ENCODE assay signal across 8 cellular contexts in the genomic region with DNA sequence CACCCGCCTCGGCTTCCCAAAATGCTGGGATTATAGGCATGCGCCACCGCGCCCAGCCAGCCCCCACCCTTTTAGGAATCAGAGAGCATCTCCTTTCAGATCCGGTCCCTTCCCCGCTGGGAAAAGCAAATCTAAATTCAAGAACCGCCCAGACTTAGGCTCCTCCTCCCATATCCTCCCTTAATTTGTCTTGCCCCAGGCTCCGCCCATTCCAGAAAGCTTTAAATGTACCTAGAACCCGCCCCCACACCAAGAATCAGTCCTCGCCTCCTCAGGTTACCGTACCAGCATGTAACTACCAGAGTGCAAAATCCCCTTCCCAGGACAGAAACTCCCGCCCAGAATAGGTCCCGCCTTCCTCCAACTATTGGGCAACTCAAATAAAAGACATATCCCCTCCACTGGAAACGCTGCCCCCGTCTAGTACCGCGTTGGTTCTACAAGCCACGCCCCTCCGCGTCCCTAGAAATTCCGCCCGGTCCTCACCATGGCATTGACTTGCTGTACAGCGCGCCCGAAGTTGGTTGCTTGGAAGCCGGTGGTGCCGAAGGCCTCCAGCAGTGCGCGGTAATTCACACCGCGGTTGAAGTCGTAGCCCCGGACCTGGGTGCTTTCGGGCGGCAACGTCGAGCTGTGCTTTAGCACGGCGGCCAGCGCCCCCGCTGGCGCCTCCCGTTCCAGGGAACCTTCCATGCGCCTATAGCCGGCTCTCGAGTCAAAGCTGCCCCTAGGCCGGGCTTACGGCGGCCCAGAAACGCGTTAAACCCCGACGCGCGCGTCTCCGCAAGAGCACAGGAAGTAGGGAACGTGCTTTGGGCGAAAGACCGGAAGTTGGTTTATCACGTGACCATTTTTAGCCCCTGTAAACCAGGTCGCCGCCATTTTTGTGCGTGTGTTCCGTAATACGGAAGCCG. TPM values are rescaled to one million over a fixed set of nuclear protein-coding genes. Genes with fewer than 3 reads are reported as not detected.
DNase-seq lines count a peak whose midpoint lies in the region; ATAC-seq and TF ChIP-seq lines count a peak whose summit lies in the region.

A gene (minus strand): TSS at position 807 of the 914 bp plus-strand sequence. CDS start 114 bp downstream, at position 693.

- H3K36me3 ChIP-seq in GM06990 (ENCODE audit: control insufficient read depth, insufficient read depth, low read length) = peaks cover 24% of the 10 kb centered on the region
- no peaks in the 10 kb centered on the region for H3K36me3 ChIP-seq in testis (ENCODE audit: low read depth, missing control alignments)

- H3K27me3 ChIP-seq in GM06990 (replicated peaks; ENCODE audit: control insufficient read depth, insufficient read depth, low read length) (no peaks in the 10 kb centered on the region), testis (no peaks in the 10 kb centered on the region)

- no peak for TF ChIP-seq POLR2A in testis (IDR thresholded peaks at IDR 0.05)

- H3K9me3 ChIP-seq in testis = no peaks in the 10 kb centered on the region

- peak within 1 kb of the TSS; percentile 98 to 99 for H3K27ac Mint-ChIP-seq in activated naive CD4-positive, alpha-beta T cell treated with anti-CD3 and anti-CD28 coated beads, Interleukin-2, amount 50 U/mL, for 72 hours

- peaks cover 10% of the 10 kb centered on the region for H3K4me1 ChIP-seq in testis

- ATAC-seq in HG02588 (IDR thresholded peaks at IDR 0.05; ENCODE audit: unreplicated experiment) = peak; percentile 59
- peak; percentile 87 to 92 for ATAC-seq in activated naive CD4-positive, alpha-beta T cell treated with anti-CD3 and anti-CD28 coated beads, Interleukin-2, amount 50 U/mL, for 72 hours
- ATAC-seq in omental fat pad (ENCODE audit: low FRiP score) = peak; percentile 97

- H3K27ac ChIP-seq in testis = peak within 1 kb of the TSS; percentile 86 to 88

- intact Hi-C loops in testis (cut with DNase I; ENCODE audit: low total_unique reads) = no loop called here

- TF ChIP-seq CTCF in GM06990 (IDR thresholded peaks at IDR 0.05; ENCODE audit: insufficient read depth, low read length, poor library complexity, severe bottlenecking) (no peak), omental fat pad (IDR thresholded peaks at IDR 0.05) (no peak), testis (IDR thresholded peaks at IDR 0.05) (no peak)

- H3K4me3 ChIP-seq in GM06990 (replicated peaks; ENCODE audit: low read depth, low read length) (peak within 1 kb of the TSS; percentile 67), testis (peak within 1 kb of the TSS; percentile 70 to 94)

- WGBS in testis, 2 donors = 0 to 1% methylated on average over 42 to 63 of the region's 68 CpGs

- H3K36me3 Mint-ChIP-seq in activated naive CD4-positive, alpha-beta T cell treated with anti-CD3 and anti-CD28 coated beads, Interleukin-2, amount 50 U/mL, for 72 hours = peaks cover 20 to 30% of the 10 kb centered on the region in 2 donors

- no peaks in the 10 kb centered on the region for H3K9me3 Mint-ChIP-seq in activated naive CD4-positive, alpha-beta T cell treated with anti-CD3 and anti-CD28 coated beads, Interleukin-2, amount 50 U/mL, for 72 hours

- DNase-seq in GM06990 (ENCODE audit: extremely low read depth, insufficient read length) (peak; percentile 90), NCI-H1092 treated with DMSO at 0.1 percent for 48 hours (lab: John Stamatoyannopoulos, UW) (peak; percentile 96), SKM-1 (lab: John Stamatoyannopoulos, UW; ENCODE audit: unreplicated experiment) (peak; percentile 98), glomerular visceral epithelial cell (ENCODE audit: extremely low spot score) (peak; percentile 99), omental fat pad (ENCODE audit: low spot score) (peak; percentile 70), testis (peak; percentile 98)
- DNase-seq in activated naive CD4-positive, alpha-beta T cell treated with anti-CD3 and anti-CD28 coated beads, Interleukin-2, amount 50 U/mL, for 72 hours (ENCODE audit: low spot score in 2 of 2) = peak; percentile 88 to 90

RNA-seq across cellular contexts. Expression of the gene that starts here (rescaled TPM):
- total RNA-seq in activated naive CD4-positive, alpha-beta T cell treated with anti-CD3 and anti-CD28 coated beads, Interleukin-2, amount 50 U/mL, for 72 hours = 100 to 1,000 TPM; 148 to 193 TPM
- total RNA-seq in omental fat pad (100 to 1,000 TPM in 1 of 4 donors, 10 to 100 TPM in 3; 68.5 to 119 (median 80.9) TPM), testis (100 to 1,000 TPM in 1 of 2 donors, 10 to 100 TPM in 1; 85.9 to 119 TPM)
- 50.2 TPM for polyA plus RNA-seq in testis (ENCODE audit: insufficient read depth, low read depth, low replicate concordance)

Comparison
In these comparisons a context has a peak if more than half of its experiments do, and no peak if none do; other contexts are left out.
1. Peak in every context shown above with its lines: DNase-seq, ATAC-seq, H3K4me3 ChIP-seq and H3K27ac ChIP-seq.